In genomic region chr22:37631448-37632173, GRCh38 we compare ENCODE assay signal across 13 cellular contexts. TPM values are rescaled to one million over a fixed set of nuclear protein-coding genes. Genes with fewer than 3 reads are reported as not detected.
A peak's percentile ranks its signal among the peaks of the same experiment; 100 is the strongest.
DNase-seq lines count a peak whose midpoint lies in the region; ATAC-seq and TF ChIP-seq lines count a peak whose summit lies in the region.
"Had no signal": no experiment of that assay in that cellular context is flagged by ENCODE, and none has a peak within 500 bp of the region (broad histone marks: within the 10 kb centered on the region; RNA-seq: fewer than 3 reads in every experiment).

No MANE protein-coding gene starts in this region.

- H3K9me3 ChIP-seq in heart right ventricle (no peaks in the 10 kb centered on the region), mesenchymal stem cell (ENCODE audit: control insufficient read depth, low read length) (no peaks in the 10 kb centered on the region), mammary epithelial cell (replicated peaks; ENCODE audit: insufficient read depth, low read length) (no peaks in the 10 kb centered on the region)

- H3K79me1 ChIP-seq in mesenchymal stem cell (replicated peaks; ENCODE audit: low read length, poor library complexity, severe bottlenecking) = no peaks in the 10 kb centered on the region

- no peaks in the 10 kb centered on the region for H3K79me2 ChIP-seq in mammary epithelial cell (ENCODE audit: insufficient read depth, low read length)

- H2AFZ ChIP-seq in mesenchymal stem cell (ENCODE audit: low read depth, low read length) (no peak overlapping the region), mammary epithelial cell (ENCODE audit: low read depth, low read length) (no peak overlapping the region)

- H3K27ac Mint-ChIP-seq in activated naive CD4-positive, alpha-beta T cell treated with anti-CD3 and anti-CD28 coated beads, Interleukin-2, amount 50 U/mL, for 72 hours = peak overlapping the region; percentile 93 to 95
- H3K27ac Mint-ChIP-seq: nephron progenitor cell had no signal

- H3K4me3 ChIP-seq in heart right ventricle = peak overlapping the region in 1 of 10 donors; percentile 6
- no peak overlapping the region for H3K4me3 ChIP-seq in mesenchymal stem cell (ENCODE audit: insufficient read depth in 1 of 2, low read depth in 1 of 2, low read length in 2 of 2)
- no peak overlapping the region for H3K4me3 ChIP-seq in mammary epithelial cell (replicated peaks in 1 of 3; ENCODE audit: insufficient read depth in 1 of 3, low read depth in 2 of 3, low read length in 3 of 3)

- H3K27ac ChIP-seq in heart right ventricle = peak overlapping the region in 7 of 10 donors; percentile 5 to 96 (median 51)
- no peak overlapping the region for H3K27ac ChIP-seq in mesenchymal stem cell (ENCODE audit: low read length, poor library complexity, severe bottlenecking)
- no peak overlapping the region for H3K27ac ChIP-seq in mammary epithelial cell (ENCODE audit: insufficient read depth, low read depth, low read length)

- H3K4me2 ChIP-seq in mesenchymal stem cell (ENCODE audit: low read length, poor library complexity, severe bottlenecking) (no peak overlapping the region), mammary epithelial cell (ENCODE audit: insufficient read depth, low read depth, low read length) (no peak overlapping the region)

- H3K14ac ChIP-seq in mesenchymal stem cell (ENCODE audit: low read length in 2 of 2) = no peak overlapping the region

- in situ Hi-C loops in mammary epithelial cell (cut with MboI; ENCODE audit: low sequenced_read_pairs in 2 of 2) = no loop called here

- H3K9ac ChIP-seq in mesenchymal stem cell (ENCODE audit: low read length) (no peak overlapping the region), mammary epithelial cell (ENCODE audit: insufficient read depth, low read length) (no peak overlapping the region)

- no peak overlapping the region for H4K8ac ChIP-seq in mesenchymal stem cell (ENCODE audit: low read length)

- CTCF ChIA-PET in mammary epithelial cell (lab: Charles Lee; ENCODE audit: low non-redundant PET) = no interaction called here

- H3K4ac ChIP-seq in mesenchymal stem cell (ENCODE audit: low read depth in 1 of 2, low read length in 2 of 2) = no peak overlapping the region

- no peak overlapping the region for H2BK15ac ChIP-seq in mesenchymal stem cell (ENCODE audit: low read depth, poor library complexity, severe bottlenecking)

- H4K91ac ChIP-seq in mesenchymal stem cell (ENCODE audit: low read length) = peak overlapping the region; percentile 76

- peak overlapping the region; percentile 58 for H2AK5ac ChIP-seq in mesenchymal stem cell (ENCODE audit: low read length, severe bottlenecking)

- H2BK12ac ChIP-seq in mesenchymal stem cell (ENCODE audit: low read length in 2 of 2) = peak overlapping the region in 1 of 2 experiments; percentile 23

- no peak for TF ChIP-seq CTCF in heart right ventricle (IDR thresholded peaks at IDR 0.05)
- TF ChIP-seq CTCF in mammary epithelial cell (conservative IDR thresholded peaks at IDR 0.05 in 1 of 2, IDR thresholded peaks at IDR 0.05 in 1 of 2; ENCODE audit: extremely low read depth in 1 of 2, insufficient read depth in 1 of 2, low read depth in 1 of 2, low read length in 2 of 2) = no peak

- no peaks in the 10 kb centered on the region for H3K9me3 Mint-ChIP-seq in activated naive CD4-positive, alpha-beta T cell treated with anti-CD3 and anti-CD28 coated beads, Interleukin-2, amount 50 U/mL, for 72 hours
- H3K9me3 Mint-ChIP-seq: nephron progenitor cell had no signal

- DNase-seq in heart right ventricle (no peak), cardiac septum (ENCODE audit: low spot score) (no peak), mesenchymal stem cell (no peak), mammary epithelial cell (no peak), retina (no peak), NCI-H1417 treated with DMSO at 0.1 percent for 48 hours (lab: John Stamatoyannopoulos, UW) (no peak)
- no peak for DNase-seq in activated naive CD4-positive, alpha-beta T cell treated with anti-CD3 and anti-CD28 coated beads, Interleukin-2, amount 50 U/mL, for 72 hours (ENCODE audit: low spot score in 2 of 2)
- DNase-seq: MM.1S, nephron progenitor cell, T-helper 9 cell had no signal

- peak overlapping the region in 1 of 2 experiments; percentile 6 for H3K18ac ChIP-seq in mesenchymal stem cell (ENCODE audit: low read depth in 1 of 2, low read length in 2 of 2)

- intact Hi-C loops in heart right ventricle (cut with DNase I) = no loop called here
- intact Hi-C loops in cardiac septum (cut with DNase I) = no loop called here
- intact Hi-C loops in mammary epithelial cell (cut with micrococcal nuclease) = no loop called here

- H3K23ac ChIP-seq in mesenchymal stem cell (ENCODE audit: low read length in 2 of 2) = no peak overlapping the region

- no TSS peak for BruUV-seq in mammary epithelial cell (replicated peaks; lab: Mats Ljungman, UMichigan)

- H3K4me1 ChIP-seq in heart right ventricle (peaks cover 24 to 69% (median 49%) of the 10 kb centered on the region in 9 donors), mesenchymal stem cell (ENCODE audit: control insufficient read depth, insufficient read depth, low read depth, low read length) (peaks cover 67% of the 10 kb centered on the region), mammary epithelial cell (ENCODE audit: insufficient read depth, low read length) (peaks cover 8% of the 10 kb centered on the region)

- H2BK120ac ChIP-seq in mesenchymal stem cell (ENCODE audit: low read depth, low read length) = peak overlapping the region; percentile 27

- H3K36me3 Mint-ChIP-seq in activated naive CD4-positive, alpha-beta T cell treated with anti-CD3 and anti-CD28 coated beads, Interleukin-2, amount 50 U/mL, for 72 hours = no peaks in the 10 kb centered on the region

- WGBS in heart right ventricle, 2 donors = 79 to 83% methylated on average over 19 of the region's 19 CpGs
- 91% methylated on average over 18 of the region's 19 CpGs for WGBS in mesenchymal stem cell
- 98% methylated on average over 12 of the region's 19 CpGs for WGBS in mammary epithelial cell (ENCODE audit: low coverage, missing lambda C conversion rate)

- H3K27me3 ChIP-seq in heart right ventricle (no peaks in the 10 kb centered on the region), mesenchymal stem cell (ENCODE audit: control insufficient read depth in 1 of 2, insufficient read depth in 1 of 2, low read length in 2 of 2) (no peaks in the 10 kb centered on the region), mammary epithelial cell (ENCODE audit: insufficient read depth, low read length) (no peaks in the 10 kb centered on the region)

- H2BK5ac ChIP-seq in mesenchymal stem cell (ENCODE audit: low read depth, low read length, poor library complexity, severe bottlenecking) = no peak overlapping the region

- ATAC-seq in heart right ventricle (no peak), HG03354 (IDR thresholded peaks at IDR 0.05; ENCODE audit: poor library complexity, severe bottlenecking, unreplicated experiment) (no peak)
- no peak for ATAC-seq in activated naive CD4-positive, alpha-beta T cell treated with anti-CD3 and anti-CD28 coated beads, Interleukin-2, amount 50 U/mL, for 72 hours

- no peaks in the 10 kb centered on the region for H4K20me1 ChIP-seq in mammary epithelial cell (ENCODE audit: insufficient read depth, low read length)

- H3K36me3 ChIP-seq in heart right ventricle (peaks cover 0 to 52% (median 7%) of the 10 kb centered on the region in 9 donors), mesenchymal stem cell (ENCODE audit: control insufficient read depth in 1 of 2, insufficient read depth in 2 of 2, low read depth in 1 of 2, low read length in 2 of 2) (peaks cover 26 to 52% of the 10 kb centered on the region in 2 experiments), mammary epithelial cell (ENCODE audit: insufficient read depth, low read length) (no peaks in the 10 kb centered on the region)

- dilution Hi-C loops in mammary epithelial cell (cut with HindIII; ENCODE audit: low sequenced_read_pairs) = no loop called here

RNA-seq across cellular contexts. Expression of gene SH3BP1, which starts 7.9 kb away (rescaled TPM):
- total RNA-seq in heart right ventricle (1 to 10 TPM in 8 of 10 donors, under 1 TPM in 2; 0.50 to 9.3 (median 2.7) TPM), cardiac septum (2.3 TPM), mammary epithelial cell (10 to 100 TPM; 28.2 to 65.9 TPM)
- polyA plus RNA-seq in heart right ventricle (1 to 10 TPM; 1.4 to 1.5 TPM), mammary epithelial cell (43.7 TPM)
- 10 to 100 TPM; 82.9 to 98.5 TPM for total RNA-seq in activated naive CD4-positive, alpha-beta T cell treated with anti-CD3 and anti-CD28 coated beads, Interleukin-2, amount 50 U/mL, for 72 hours
- 15.4 TPM for polyA plus RNA-seq in mesenchymal stem cell (2013, experiment 1 of 2)
- 15.0 TPM for polyA plus RNA-seq in mesenchymal stem cell (2013, experiment 2 of 2)
- polyA minus RNA-seq in mammary epithelial cell = 77.9 TPM

RNA-seq across cellular contexts. Expression of gene GGA1, which starts 23.0 kb away (rescaled TPM):
- total RNA-seq in heart right ventricle = 10 to 100 TPM; 22.9 to 32.6 (median 25.4) TPM
- 10 to 100 TPM; 31.0 to 39.7 TPM for polyA plus RNA-seq in heart right ventricle
- total RNA-seq in cardiac septum = 32.5 TPM
- 10 to 100 TPM; 68.8 to 83.9 TPM for total RNA-seq in activated naive CD4-positive, alpha-beta T cell treated with anti-CD3 and anti-CD28 coated beads, Interleukin-2, amount 50 U/mL, for 72 hours
- polyA plus RNA-seq in mesenchymal stem cell (2013, experiment 1 of 2) = 25.3 TPM
- 23.1 TPM for polyA plus RNA-seq in mesenchymal stem cell (2013, experiment 2 of 2)
- 10 to 100 TPM; 33.8 to 60.2 TPM for total RNA-seq in mammary epithelial cell
- polyA plus RNA-seq in mammary epithelial cell = 26.7 TPM
- polyA minus RNA-seq in mammary epithelial cell = 56.2 TPM

RNA-seq across cellular contexts. Expression of gene PDXP, which starts 26.9 kb away (rescaled TPM):
- total RNA-seq in heart right ventricle (10 to 100 TPM; 16.6 to 29.9 (median 21.2) TPM), cardiac septum (24.1 TPM), mammary epithelial cell (1 to 10 TPM; 5.8 to 6.9 TPM)
- polyA plus RNA-seq in heart right ventricle (10 to 100 TPM in 1 of 2 donors, 1 to 10 TPM in 1; 5.3 to 26.9 TPM), mammary epithelial cell (19.4 TPM)
- 10 to 100 TPM; 34.5 to 38.2 TPM for total RNA-seq in activated naive CD4-positive, alpha-beta T cell treated with anti-CD3 and anti-CD28 coated beads, Interleukin-2, amount 50 U/mL, for 72 hours
- 7.5 TPM for polyA plus RNA-seq in mesenchymal stem cell (2013, experiment 1 of 2)
- 6.7 TPM for polyA plus RNA-seq in mesenchymal stem cell (2013, experiment 2 of 2)
- 10.4 TPM for polyA minus RNA-seq in mammary epithelial cell

RNA-seq across cellular contexts. Expression of gene LGALS1, which starts 43.8 kb away (rescaled TPM):
- 1,000 to 10,000 TPM in 2 of 10 donors, 100 to 1,000 TPM in 8; 651 to 1,550 (median 786) TPM for total RNA-seq in heart right ventricle
- 1,000 to 10,000 TPM; 1,777 to 4,200 TPM for polyA plus RNA-seq in heart right ventricle
- total RNA-seq in cardiac septum = 1,015 TPM
- 100 to 1,000 TPM; 362 to 981 TPM for total RNA-seq in activated naive CD4-positive, alpha-beta T cell treated with anti-CD3 and anti-CD28 coated beads, Interleukin-2, amount 50 U/mL, for 72 hours
- 4,707 TPM for polyA plus RNA-seq in mesenchymal stem cell (2013, experiment 1 of 2)
- 4,802 TPM for polyA plus RNA-seq in mesenchymal stem cell (2013, experiment 2 of 2)
- total RNA-seq in mammary epithelial cell = 1,000 to 10,000 TPM; 2,888 to 3,171 TPM
- 6,743 TPM for polyA plus RNA-seq in mammary epithelial cell
- 4,799 TPM for polyA minus RNA-seq in mammary epithelial cell

RNA-seq across cellular contexts. Expression of gene LGALS2, which starts 51.7 kb away (rescaled TPM):
- 1 to 10 TPM in 1 of 10 donors, under 1 TPM in 2, not detected in 7; 0.53 to 6.5 (median 0.61) TPM for total RNA-seq in heart right ventricle
- not detected for polyA plus RNA-seq in heart right ventricle
- total RNA-seq in cardiac septum = not detected
- not detected for total RNA-seq in activated naive CD4-positive, alpha-beta T cell treated with anti-CD3 and anti-CD28 coated beads, Interleukin-2, amount 50 U/mL, for 72 hours
- polyA plus RNA-seq in mesenchymal stem cell (2013, experiment 1 of 2) = not detected
- not detected for polyA plus RNA-seq in mesenchymal stem cell (2013, experiment 2 of 2)
- total RNA-seq in mammary epithelial cell = not detected
- not detected for polyA plus RNA-seq in mammary epithelial cell
- not detected for polyA minus RNA-seq in mammary epithelial cell
- total RNA-seq: fibroblast of lung had no signal
- polyA plus RNA-seq: BJ had no signal

Comparison
In these comparisons a context has a peak if more than half of its experiments do, and no peak if none do; other contexts are left out.
1. H3K27ac ChIP-seq: peak in heart right ventricle (7 of 10); none in mesenchymal stem cell (single experiment) and mammary epithelial cell (single experiment).